Comparison of ENCODE assay signal across 9 cellular contexts in genomic region chr2:98463988-98464771, GRCh38. TPM values are rescaled to one million over a fixed set of nuclear protein-coding genes. Genes with fewer than 3 reads are reported as not detected.
DNase-seq lines count a peak whose midpoint lies in the region; ATAC-seq, FAIRE-seq and TF ChIP-seq lines count a peak whose summit lies in the region.
"Had no signal": no experiment of that assay in that cellular context is flagged by ENCODE, and none has a peak within 500 bp of the region (broad histone marks: within the 10 kb centered on the region; RNA-seq: fewer than 3 reads in every experiment).

No MANE protein-coding gene starts in this region.

- no peak overlapping the region for H2BK12ac ChIP-seq in trophoblast cell (ENCODE audit: low read length)

- H3K27ac ChIP-seq in trophoblast cell (ENCODE audit: low read depth, low read length): no peak overlapping the region
- H3K27ac ChIP-seq: PC-9 had no signal

- no peak overlapping the region for H3K18ac ChIP-seq in trophoblast cell (ENCODE audit: low read length)

- peaks cover 0 to 6% of the 10 kb centered on the region in 2 experiments for H3K4me1 ChIP-seq in trophoblast cell (ENCODE audit: control insufficient read depth in 1 of 2, insufficient read depth in 2 of 2, low read length in 2 of 2)

- no peaks in the 10 kb centered on the region for H3K27me3 Mint-ChIP-seq in activated naive CD8-positive, alpha-beta T cell

- no peak overlapping the region for H3K23ac ChIP-seq in trophoblast cell (ENCODE audit: low read length)

- H2BK5ac ChIP-seq in trophoblast cell (ENCODE audit: low read depth, low read length, poor library complexity): no peak overlapping the region

- no peaks in the 10 kb centered on the region for H3K9me3 ChIP-seq in trophoblast cell (ENCODE audit: insufficient read depth, low read depth, low read length)

- peaks cover 91% of the 10 kb centered on the region for H3K4me1 Mint-ChIP-seq in activated naive CD8-positive, alpha-beta T cell (ENCODE audit: low read depth)

- H2AK5ac ChIP-seq in trophoblast cell (ENCODE audit: low read length): no peak overlapping the region

- H4K8ac ChIP-seq in trophoblast cell (ENCODE audit: low read depth, low read length): no peak overlapping the region

- peak; percentile 66 for FAIRE-seq in GM12891 (lab: Jason Lieb, UNC)

- H3K27ac Mint-ChIP-seq in activated naive CD8-positive, alpha-beta T cell: peak overlapping the region; percentile 97

- no peak overlapping the region for H2AFZ ChIP-seq in trophoblast cell (ENCODE audit: insufficient read depth, low read length, poor library complexity)
- H2AFZ ChIP-seq: PC-9 had no signal

- no peak overlapping the region for H4K12ac ChIP-seq in trophoblast cell (ENCODE audit: low read depth, low read length)

- no peak overlapping the region for H3K9ac ChIP-seq in trophoblast cell (ENCODE audit: low read length)

- no peak for ATAC-seq in HG03280 (IDR thresholded peaks at IDR 0.05; ENCODE audit: unreplicated experiment)

- H3K36me3 Mint-ChIP-seq in activated naive CD8-positive, alpha-beta T cell: peaks cover 2% of the 10 kb centered on the region

- H3K4me3 Mint-ChIP-seq in activated naive CD8-positive, alpha-beta T cell: peak overlapping the region; percentile 82

- H4K91ac ChIP-seq in trophoblast cell (ENCODE audit: low read depth, low read length): no peak overlapping the region

- no peak overlapping the region for H3K14ac ChIP-seq in trophoblast cell (ENCODE audit: low read length)

- no peak overlapping the region for H2BK120ac ChIP-seq in trophoblast cell (ENCODE audit: insufficient read depth, low read length, poor library complexity)

- peak overlapping the region; percentile 6 for H3K4ac ChIP-seq in trophoblast cell (ENCODE audit: low read depth, low read length)

- H3K9me3 Mint-ChIP-seq in activated naive CD8-positive, alpha-beta T cell (ENCODE audit: low read depth): no peaks in the 10 kb centered on the region

- no peak overlapping the region for H3K4me2 ChIP-seq in trophoblast cell (ENCODE audit: low read length)
- H3K4me2 ChIP-seq: PC-9 had no signal

- H3K79me2 ChIP-seq in trophoblast cell (ENCODE audit: control insufficient read depth, insufficient read depth, low read length, poor library complexity): no peaks in the 10 kb centered on the region

- WGBS in trophoblast cell (ENCODE audit: extremely low coverage, insufficient coverage, insufficient read length): no CpG with 5 or more reads among the region's 10 CpGs

- TF ChIP-seq POLR2A in GM12891 (IDR thresholded peaks at IDR 0.05; ENCODE audit: low read depth, low read length): peak; percentile 55; the same call in 1 of the 2 replicates

- H3K27me3 ChIP-seq in trophoblast cell (ENCODE audit: insufficient read depth, low read length): no peaks in the 10 kb centered on the region

- DNase-seq in GM12891 (ENCODE audit: insufficient read length, low spot score) (no peak), MV-4-11 (lab: John Stamatoyannopoulos, UW) (peak; percentile 90), trophoblast cell (no peak), dedifferentiated amniotic fluid mesenchymal stem cell (ENCODE audit: extremely low spot score) (no peak), NCI-H1048 (lab: John Stamatoyannopoulos, UW) (no peak), SK-N-DZ (ENCODE audit: low spot score) (no peak)
- DNase-seq: PC-9 had no signal

- H3K36me3 ChIP-seq in trophoblast cell (ENCODE audit: control insufficient read depth in 1 of 2, insufficient read depth in 2 of 2, low read length in 2 of 2): peaks cover 0 to 4% of the 10 kb centered on the region in 2 experiments

- H3K79me1 ChIP-seq in trophoblast cell (ENCODE audit: low read length): no peaks in the 10 kb centered on the region

- no peak overlapping the region for H3K4me3 ChIP-seq in trophoblast cell (ENCODE audit: low read depth, low read length)
- H3K4me3 ChIP-seq: PC-9 had no signal

TF ChIP-seq in GM12891, 5 proteins besides CTCF, POLR2A, EP300 and RAD21:
- TF ChIP-seq TAF1 (IDR thresholded peaks at IDR 0.05; ENCODE audit: low read depth, low read length): peak; percentile 7; the same call in 1 of the 2 replicates
- TF ChIP-seq POLR2AphosphoS5 (IDR thresholded peaks at IDR 0.05; ENCODE audit: low read depth, low read length): peak; percentile 84; the same call in 1 of the 2 replicates
- 0 out of 2 replicates have a peak, but pooled peaks have one; percentile 3 for TF ChIP-seq POU2F2 (IDR thresholded peaks at IDR 0.05; ENCODE audit: low read depth, low read length)
- TF ChIP-seq PAX5 (IDR thresholded peaks at IDR 0.05; ENCODE audit: insufficient read depth, low read length, severe bottlenecking): no peak
- peak; percentile 69 for TF ChIP-seq SPI1 (IDR thresholded peaks at IDR 0.05; ENCODE audit: low read depth, low read length)

RNA-seq across cellular contexts. Expression of gene INPP4A, which starts 19.5 kb away (rescaled TPM):
- 16.5 TPM for polyA plus RNA-seq in GM12891 (2012; ENCODE audit: low read depth, missing spikeins)
- 16.3 TPM in 2 replicates for polyA plus RNA-seq in trophoblast cell (2013)
- 15.9 and 17.4 TPM in 2 replicates for polyA plus RNA-seq in SK-N-DZ (2014; cell fraction: cytosol; rRNA removed)
- polyA plus RNA-seq in SK-N-DZ (2014; cell fraction: nucleus; rRNA removed): 18.6 and 39.3 TPM in 2 replicates
